In genomic region chr10:66778351-66778750, GRCh38 we compare ENCODE assay signal across 28 cellular contexts.
"Had no signal": no experiment of that assay in that cellular context is flagged by ENCODE, and none has a peak within 500 bp of the region (broad histone marks: within the 10 kb centered on the region; RNA-seq: fewer than 3 reads in every experiment).

No MANE protein-coding gene starts in this region.

- H3K36me3 Mint-ChIP-seq: naive thymus-derived CD4-positive, alpha-beta T cell; natural killer cell; stimulated activated effector memory CD8-positive, alpha-beta T cell treated with anti-CD3 and anti-CD28 coated beads, Interleukin-12 subunit alpha, Interleukin-12 subunit beta, amount 100 ng/mL, for 72 hours; stimulated activated naive B cell treated with anti-CD40 and anti-IgM and Interleukin-4, amounts not matched to agents 10 μg/mL and 1 μg/mL and 100 μg/mL, for 72 hours had no signal

- H3K27me3 ChIP-seq: neutrophil, pancreas, right lobe of liver, sigmoid colon, spleen, stomach, thyroid gland, tibial nerve, upper lobe of left lung, vagina had no signal

- H3K4me1 Mint-ChIP-seq: naive thymus-derived CD4-positive, alpha-beta T cell; natural killer cell; nephron; stimulated activated effector memory CD8-positive, alpha-beta T cell treated with anti-CD3 and anti-CD28 coated beads, Interleukin-12 subunit alpha, Interleukin-12 subunit beta, amount 100 ng/mL, for 72 hours; stimulated activated naive B cell treated with anti-CD40 and anti-IgM and Interleukin-4, amounts not matched to agents 10 μg/mL and 1 μg/mL and 100 μg/mL, for 72 hours had no signal

- H3K9me3 Mint-ChIP-seq: nephron; neural crest cell; stimulated activated naive B cell treated with anti-CD40 and anti-IgM and Interleukin-4, amounts not matched to agents 10 μg/mL and 1 μg/mL and 100 μg/mL, for 72 hours had no signal

- ATAC-seq: naive thymus-derived CD4-positive, alpha-beta T cell; natural killer cell; pancreas; right cardiac atrium; right lobe of liver; stimulated activated effector memory CD8-positive, alpha-beta T cell treated with anti-CD3 and anti-CD28 coated beads, Interleukin-12 subunit alpha, Interleukin-12 subunit beta, amount 100 ng/mL, for 72 hours; stimulated activated naive B cell treated with anti-CD40 and anti-IgM and Interleukin-4, amounts not matched to agents 10 μg/mL and 1 μg/mL and 100 μg/mL, for 72 hours had no signal

- H3K36me3 ChIP-seq: neutrophil, pancreas, prostate gland, right lobe of liver, sigmoid colon, spleen, stomach, thoracic aorta, thyroid gland, tibial nerve, upper lobe of left lung, vagina had no signal

- H3K4me1 ChIP-seq: pancreas, prostate gland, right lobe of liver, spleen, stomach, thyroid gland, tibial nerve, upper lobe of left lung, vagina had no signal

- H3K27me3 Mint-ChIP-seq: naive thymus-derived CD4-positive, alpha-beta T cell; stimulated activated naive B cell treated with anti-CD40 and anti-IgM and Interleukin-4, amounts not matched to agents 10 μg/mL and 1 μg/mL and 100 μg/mL, for 72 hours; stimulated activated naive CD8-positive, alpha-beta T cell treated with anti-CD3 and anti-CD28 coated beads, Interleukin-15, Interleukin-2, amounts not matched to agents 100 ng/mL and 50 ng/mL, for 24 hours had no signal

- H3K4me3 Mint-ChIP-seq: naive thymus-derived CD4-positive, alpha-beta T cell; natural killer cell; nephron; neural crest cell; stimulated activated effector memory CD8-positive, alpha-beta T cell treated with anti-CD3 and anti-CD28 coated beads, Interleukin-12 subunit alpha, Interleukin-12 subunit beta, amount 100 ng/mL, for 72 hours; stimulated activated naive B cell treated with anti-CD40 and anti-IgM and Interleukin-4, amounts not matched to agents 10 μg/mL and 1 μg/mL and 100 μg/mL, for 72 hours; stimulated activated naive CD8-positive, alpha-beta T cell treated with anti-CD3 and anti-CD28 coated beads, Interleukin-15, Interleukin-2, amounts not matched to agents 100 ng/mL and 50 ng/mL, for 24 hours had no signal

- H3K27ac Mint-ChIP-seq: naive thymus-derived CD4-positive, alpha-beta T cell; natural killer cell; stimulated activated effector memory CD8-positive, alpha-beta T cell treated with anti-CD3 and anti-CD28 coated beads, Interleukin-12 subunit alpha, Interleukin-12 subunit beta, amount 100 ng/mL, for 72 hours; stimulated activated naive B cell treated with anti-CD40 and anti-IgM and Interleukin-4, amounts not matched to agents 10 μg/mL and 1 μg/mL and 100 μg/mL, for 72 hours; stimulated activated naive CD8-positive, alpha-beta T cell treated with anti-CD3 and anti-CD28 coated beads, Interleukin-15, Interleukin-2, amounts not matched to agents 100 ng/mL and 50 ng/mL, for 24 hours had no signal

- H3K4me3 ChIP-seq: pancreas, prostate gland, right lobe of liver, sigmoid colon, spleen, stomach, thoracic aorta, thyroid gland, tibial nerve, upper lobe of left lung, vagina had no signal

- H3K9me3 ChIP-seq: neutrophil, pancreas, prostate gland, right lobe of liver, sigmoid colon, spleen, stomach, thoracic aorta, thyroid gland, tibial nerve, upper lobe of left lung, vagina had no signal

- H3K27ac ChIP-seq: neutrophil, pancreas, prostate gland, right lobe of liver, sigmoid colon, spleen, stomach, thoracic aorta, thyroid gland, tibial nerve, upper lobe of left lung, vagina had no signal

- DNase-seq: naive thymus-derived CD4-positive, alpha-beta T cell; natural killer cell; pancreas; retina; right cardiac atrium; right lobe of liver; small intestine; spleen; stimulated activated CD4-positive, alpha-beta T cell treated with anti-CD3 and anti-CD28 coated beads, Interleukin-12 subunit alpha, Interleukin-12 subunit beta, amount 100 ng/mL, for 4 hours; stimulated activated CD4-positive, alpha-beta T cell treated with anti-CD3 and anti-CD28 coated beads, Interleukin-1b, Interleukin-23, amount 100 ng/mL, for 48 hours; stimulated activated CD4-positive, alpha-beta T cell treated with anti-CD3 and anti-CD28 coated beads, Interleukin-2, amount 100 ng/mL, for 48 hours; stimulated activated CD4-positive, alpha-beta T cell treated with anti-CD3 and anti-CD28 coated beads, Interleukin-4, amount 100 ng/mL, for 24 hours; stimulated activated naive B cell treated with anti-CD40 and anti-IgM and Interleukin-4, amounts not matched to agents 10 μg/mL and 1 μg/mL and 100 μg/mL, for 72 hours; stimulated activated naive CD4-positive, alpha-beta T cell treated with Interleukin-2 at 50 U/mL for 16 hours; stomach; thyroid gland; trophoblast cell; upper lobe of left lung had no signal
